Comparison of ENCODE assay signal across 1 cellular context in genomic region chr5:177419045-177419444, GRCh38.
TF ChIP-seq lines count a peak whose summit lies in the region.

No MANE protein-coding gene starts in this region.

TF ChIP-seq in IMR-90, 13 proteins besides CTCF, POLR2A, EP300 and RAD21 (continued from another document):
- TF ChIP-seq CHD1 (IDR thresholded peaks at IDR 0.05; ENCODE audit: low read depth, low read length) (no peak), MAZ (IDR thresholded peaks at IDR 0.05; ENCODE audit: borderline replicate concordance, low read depth, low read length) (no peak)
